Comparison of ENCODE assay signal across 1 cellular context in genomic region chr1:92485374-92486250, GRCh38.
A peak's percentile ranks its signal among the peaks of the same experiment; 100 is the strongest.
TF ChIP-seq lines count a peak whose summit lies in the region.

No MANE protein-coding gene starts in this region.

TF ChIP-seq in K562, 482 proteins besides CTCF, POLR2A, EP300 and RAD21 (continued from another document):
- TF ChIP-seq RREB1 (CRISPR knock-in tag; IDR thresholded peaks at IDR 0.05) (0 out of 2 replicates have a peak, but pooled peaks have one; percentile 44), TAF7 (tag; IDR thresholded peaks at IDR 0.05) (no peak), LARP7 (IDR thresholded peaks at IDR 0.05) (no peak), ZHX1 (conservative IDR thresholded peaks at IDR 0.05; ENCODE audit: low read length) (no peak), CBX5 (IDR thresholded peaks at IDR 0.05; ENCODE audit: borderline replicate concordance, low read depth) (no peak), MAX (CRISPR knock-in tag; IDR thresholded peaks at IDR 0.05) (peak; percentile 34; the same call in 1 of the 2 replicates)
- TF ChIP-seq, protein P1, sequence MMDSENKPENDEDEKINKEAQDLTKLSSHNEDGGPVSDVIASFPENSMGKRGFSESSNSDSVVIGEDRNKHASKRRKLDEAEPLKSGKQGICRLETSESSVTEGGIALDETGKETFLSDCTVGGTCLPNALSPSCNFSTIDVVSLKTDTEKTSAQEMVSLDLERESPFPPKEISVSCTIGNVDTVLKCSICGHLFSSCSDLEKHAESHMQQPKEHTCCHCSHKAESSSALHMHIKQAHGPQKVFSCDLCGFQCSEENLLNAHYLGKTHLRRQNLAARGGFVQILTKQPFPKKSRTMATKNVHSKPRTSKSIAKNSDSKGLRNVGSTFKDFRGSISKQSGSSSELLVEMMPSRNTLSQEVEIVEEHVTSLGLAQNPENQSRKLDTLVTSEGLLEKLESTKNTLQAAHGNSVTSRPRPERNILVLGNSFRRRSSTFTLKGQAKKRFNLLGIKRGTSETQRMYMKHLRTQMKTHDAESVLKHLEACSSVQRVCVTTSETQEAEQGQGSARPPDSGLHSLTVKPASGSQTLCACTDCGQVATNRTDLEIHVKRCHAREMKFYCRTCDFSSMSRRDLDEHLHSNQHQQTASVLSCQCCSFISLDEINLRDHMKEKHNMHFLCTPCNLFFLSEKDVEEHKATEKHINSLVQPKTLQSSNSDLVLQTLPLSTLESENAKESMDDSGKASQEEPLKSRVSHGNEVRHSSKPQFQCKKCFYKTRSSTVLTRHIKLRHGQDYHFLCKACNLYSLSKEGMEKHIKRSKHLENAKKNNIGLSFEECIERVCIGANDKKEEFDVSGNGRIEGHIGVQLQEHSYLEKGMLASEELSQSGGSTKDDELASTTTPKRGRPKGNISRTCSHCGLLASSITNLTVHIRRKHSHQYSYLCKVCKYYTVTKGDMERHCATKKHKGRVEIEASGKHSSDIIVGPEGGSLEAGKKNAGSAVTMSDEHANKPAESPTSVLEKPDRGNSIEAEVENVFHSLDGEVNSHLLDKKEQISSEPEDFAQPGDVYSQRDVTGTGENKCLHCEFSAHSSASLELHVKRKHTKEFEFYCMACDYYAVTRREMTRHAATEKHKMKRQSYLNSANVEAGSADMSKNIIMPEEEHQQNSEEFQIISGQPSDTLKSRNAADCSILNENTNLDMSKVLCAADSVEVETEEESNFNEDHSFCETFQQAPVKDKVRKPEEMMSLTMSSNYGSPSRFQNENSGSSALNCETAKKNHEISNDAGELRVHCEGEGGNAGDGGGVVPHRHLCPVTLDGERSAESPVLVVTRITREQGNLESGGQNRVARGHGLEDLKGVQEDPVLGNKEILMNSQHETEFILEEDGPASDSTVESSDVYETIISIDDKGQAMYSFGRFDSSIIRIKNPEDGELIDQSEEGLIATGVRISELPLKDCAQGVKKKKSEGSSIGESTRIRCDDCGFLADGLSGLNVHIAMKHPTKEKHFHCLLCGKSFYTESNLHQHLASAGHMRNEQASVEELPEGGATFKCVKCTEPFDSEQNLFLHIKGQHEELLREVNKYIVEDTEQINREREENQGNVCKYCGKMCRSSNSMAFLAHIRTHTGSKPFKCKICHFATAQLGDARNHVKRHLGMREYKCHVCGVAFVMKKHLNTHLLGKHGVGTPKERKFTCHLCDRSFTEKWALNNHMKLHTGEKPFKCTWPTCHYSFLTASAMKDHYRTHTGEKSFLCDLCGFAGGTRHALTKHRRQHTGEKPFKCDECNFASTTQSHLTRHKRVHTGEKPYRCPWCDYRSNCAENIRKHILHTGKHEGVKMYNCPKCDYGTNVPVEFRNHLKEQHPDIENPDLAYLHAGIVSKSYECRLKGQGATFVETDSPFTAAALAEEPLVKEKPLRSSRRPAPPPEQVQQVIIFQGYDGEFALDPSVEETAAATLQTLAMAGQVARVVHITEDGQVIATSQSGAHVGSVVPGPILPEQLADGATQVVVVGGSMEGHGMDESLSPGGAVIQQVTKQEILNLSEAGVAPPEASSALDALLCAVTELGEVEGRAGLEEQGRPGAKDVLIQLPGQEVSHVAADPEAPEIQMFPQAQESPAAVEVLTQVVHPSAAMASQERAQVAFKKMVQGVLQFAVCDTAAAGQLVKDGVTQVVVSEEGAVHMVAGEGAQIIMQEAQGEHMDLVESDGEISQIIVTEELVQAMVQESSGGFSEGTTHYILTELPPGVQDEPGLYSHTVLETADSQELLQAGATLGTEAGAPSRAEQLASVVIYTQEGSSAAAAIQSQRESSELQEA (IDR thresholded peaks at IDR 0.05; ENCODE audit: low read depth) = no peak
- TF ChIP-seq, protein P2, sequence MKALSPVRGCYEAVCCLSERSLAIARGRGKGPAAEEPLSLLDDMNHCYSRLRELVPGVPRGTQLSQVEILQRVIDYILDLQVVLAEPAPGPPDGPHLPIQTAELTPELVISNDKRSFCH (CRISPR knock-in tag; IDR thresholded peaks at IDR 0.05) = no peak
- TF ChIP-seq, protein P2 (tag; IDR thresholded peaks at IDR 0.05) = peak; percentile 63; the same call in 1 of the 2 replicates
TF ChIP-seq in K562: peak in this region for 34.
